14 cellular contexts compared by ENCODE assay signal in genomic region chr5:134446938-134447337, GRCh38. TPM values are rescaled to one million over a fixed set of nuclear protein-coding genes. Genes with fewer than 3 reads are reported as not detected.
DNase-seq lines count a peak whose midpoint lies in the region; ATAC-seq, FAIRE-seq and TF ChIP-seq lines count a peak whose summit lies in the region.
"Had no signal": no experiment of that assay in that cellular context is flagged by ENCODE, and none has a peak within 500 bp of the region (broad histone marks: within the 10 kb centered on the region; RNA-seq: fewer than 3 reads in every experiment).

No MANE protein-coding gene starts in this region.

- H3K9ac ChIP-seq in HepG2 (ENCODE audit: insufficient read depth, low read depth, low read length) = no peak overlapping the region

- no peaks in the 10 kb centered on the region for H4K20me1 ChIP-seq in HepG2 (ENCODE audit: insufficient read depth, low read length)

- no peak overlapping the region for H3K27ac ChIP-seq in HepG2 (ENCODE audit: extremely low read length, insufficient read depth, low read length)
- H3K27ac ChIP-seq: neutrophil had no signal

- TF ChIP-seq POLR2A in HepG2 (IDR thresholded peaks at IDR 0.05; ENCODE audit: insufficient read depth in 1 of 2, low read depth in 2 of 2, low read length in 2 of 2) = no peak

- H3K4me2 ChIP-seq in HepG2 (ENCODE audit: low read depth, low read length) = 0 out of 2 replicates have a peak overlapping the region, but pooled peaks have one; percentile 26

- peaks cover 38% of the 10 kb centered on the region for H3K4me1 ChIP-seq in HepG2 (ENCODE audit: insufficient read depth, low read length)

- DNase-seq in ELF-1 (ENCODE audit: low read depth, low spot score) (peak; percentile 80), NAMALWA (ENCODE audit: low spot score) (peak; percentile 70), HepG2 (ENCODE audit: low spot score) (no peak), mesenteric fat pad (ENCODE audit: low spot score) (no peak), HTR-8/SVneo (ENCODE audit: insufficient read length, low spot score) (no peak)
- no peak for DNase-seq in activated T-helper 2 cell treated with anti-CD3 and anti-CD28 coated beads, Interferon-gamma antibody, Interleukin-2, Interleukin-4, amounts not matched to agents 10 μg/mL and 5 μg/mL and 100 μg/mL, durations not matched to agents 14 hours and 24 hours and 36 hours (ENCODE audit: low spot score)
- DNase-seq: activated CD8-positive, alpha-beta memory T cell treated with anti-CD3 and anti-CD28 coated beads for 24 hours; NCI-H1694 treated with DMSO at 0.1 percent for 48 hours; T-cell had no signal

- H3K36me3 ChIP-seq in HepG2 (replicated peaks in 1 of 2; ENCODE audit: control insufficient read depth in 1 of 2, insufficient read depth in 2 of 2, low read length in 2 of 2) = no peaks in the 10 kb centered on the region
- H3K36me3 ChIP-seq: neutrophil had no signal

- H3K4me1 Mint-ChIP-seq in activated T-helper 2 cell treated with anti-CD3 and anti-CD28 coated beads, Interferon-gamma antibody, Interleukin-2, Interleukin-4, amounts not matched to agents 10 μg/mL and 5 μg/mL and 100 μg/mL, durations not matched to agents 14 hours and 24 hours and 36 hours (ENCODE audit: low read depth) = no peaks in the 10 kb centered on the region

- H3K27me3 Mint-ChIP-seq in activated T-helper 2 cell treated with anti-CD3 and anti-CD28 coated beads, Interferon-gamma antibody, Interleukin-2, Interleukin-4, amounts not matched to agents 10 μg/mL and 5 μg/mL and 100 μg/mL, durations not matched to agents 14 hours and 24 hours and 36 hours (ENCODE audit: low read depth) = no peaks in the 10 kb centered on the region
- H3K27me3 Mint-ChIP-seq: T-cell had no signal

- intact Hi-C loops in HepG2 (cut with micrococcal nuclease; ENCODE audit: unreplicated experiment) = no loop called here
- intact Hi-C loops in activated T-helper 2 cell treated with anti-CD3 and anti-CD28 coated beads, Interferon-gamma antibody, Interleukin-2, Interleukin-4, amounts not matched to agents 10 μg/mL and 5 μg/mL and 100 μg/mL, durations not matched to agents 14 hours and 24 hours and 36 hours (cut with micrococcal nuclease) = no loop called here

- peaks cover 0 to under 1% of the 10 kb centered on the region in 2 experiments; a peak in 1 of 5 replicates for H3K27me3 ChIP-seq in HepG2 (ENCODE audit: control insufficient read depth in 1 of 2, insufficient read depth in 2 of 2, low read length in 2 of 2)
- H3K27me3 ChIP-seq: neutrophil had no signal

- H3K9me3 ChIP-seq in HepG2 (ENCODE audit: low read length) = no peaks in the 10 kb centered on the region
- H3K9me3 ChIP-seq: neutrophil had no signal

- BruUV-seq in HepG2 (replicated peaks; lab: Mats Ljungman, UMichigan) = no TSS peak

- POLR2A ChIA-PET in HepG2 (lab: Yijun Ruan, JAX) = interaction anchor here (0.7 to 1.2 kb wide), 4 partner anchors 11 to 59 kb away, joined by 3 to 5 read pairs (median 3); no protein-coding TSS in a partner anchor

- no peak overlapping the region for H3K4me3 ChIP-seq in HepG2 (replicated peaks in 1 of 3; ENCODE audit: insufficient read depth in 1 of 3, low read depth in 2 of 3, low read length in 3 of 3)

- WGBS in HepG2 (ENCODE audit: low lambda C conversion rate) = 0% methylated on average over 2 of the region's 2 CpGs

- TF ChIP-seq EP300 in HepG2 (IDR thresholded peaks at IDR 0.05; ENCODE audit: low read depth in 2 of 2, low read length in 2 of 2) (no peak), HepG2 (CRISPR knock-in tag; IDR thresholded peaks at IDR 0.05; ENCODE audit: borderline replicate concordance) (no peak)

- in situ Hi-C loops in HepG2 (cut with HindIII; ENCODE audit: extremely low pct_ligation_motif_present, low pct_unique_long_range_greater_than_20kb) = no loop called here

- no peaks in the 10 kb centered on the region for H3K79me2 ChIP-seq in HepG2 (ENCODE audit: insufficient read depth, low read length)

- H3K27ac Mint-ChIP-seq in activated T-helper 2 cell treated with anti-CD3 and anti-CD28 coated beads, Interferon-gamma antibody, Interleukin-2, Interleukin-4, amounts not matched to agents 10 μg/mL and 5 μg/mL and 100 μg/mL, durations not matched to agents 14 hours and 24 hours and 36 hours = no peak overlapping the region
- H3K27ac Mint-ChIP-seq: T-cell had no signal

- no peaks in the 10 kb centered on the region for H3K9me3 Mint-ChIP-seq in activated T-helper 2 cell treated with anti-CD3 and anti-CD28 coated beads, Interferon-gamma antibody, Interleukin-2, Interleukin-4, amounts not matched to agents 10 μg/mL and 5 μg/mL and 100 μg/mL, durations not matched to agents 14 hours and 24 hours and 36 hours
- H3K9me3 Mint-ChIP-seq: T-cell had no signal

- FAIRE-seq in HepG2 (lab: Jason Lieb, UNC) = no peak
- no peak for FAIRE-seq in HTR-8/SVneo (lab: Jason Lieb, UNC)
- FAIRE-seq: colon, islet of Langerhans had no signal

- ATAC-seq in GM21737 (IDR thresholded peaks at IDR 0.05; ENCODE audit: unreplicated experiment) = peak; percentile 57
- peak; percentile 74 for ATAC-seq in HepG2
- no peak for ATAC-seq in HG03135 (IDR thresholded peaks at IDR 0.05; ENCODE audit: unreplicated experiment)
- ATAC-seq: T-cell had no signal

- H3K36me3 Mint-ChIP-seq in activated T-helper 2 cell treated with anti-CD3 and anti-CD28 coated beads, Interferon-gamma antibody, Interleukin-2, Interleukin-4, amounts not matched to agents 10 μg/mL and 5 μg/mL and 100 μg/mL, durations not matched to agents 14 hours and 24 hours and 36 hours (ENCODE audit: low read depth) = no peaks in the 10 kb centered on the region
- H3K36me3 Mint-ChIP-seq: T-cell had no signal

- no peak overlapping the region for H2AFZ ChIP-seq in HepG2 (ENCODE audit: low read length)

- CTCF ChIA-PET in HepG2 (lab: Yijun Ruan, JAX; ENCODE audit: low intra/inter-chr PET ratio, low total read pairs) = no interaction called here

- no peak overlapping the region for H3K4me3 Mint-ChIP-seq in activated T-helper 2 cell treated with anti-CD3 and anti-CD28 coated beads, Interferon-gamma antibody, Interleukin-2, Interleukin-4, amounts not matched to agents 10 μg/mL and 5 μg/mL and 100 μg/mL, durations not matched to agents 14 hours and 24 hours and 36 hours (ENCODE audit: low read depth)
- H3K4me3 Mint-ChIP-seq: T-cell had no signal

- 0 out of 2 replicates have a peak, but pooled peaks have one; percentile 4 for TF ChIP-seq CTCF in HepG2 (CRISPR knock-in tag; IDR thresholded peaks at IDR 0.05)

- no peak for TF ChIP-seq RAD21 in HepG2 (CRISPR knock-in tag; IDR thresholded peaks at IDR 0.05)

TF ChIP-seq in HepG2, 621 proteins besides CTCF, POLR2A, EP300 and RAD21 (continues in another document):
- TF ChIP-seq ZNF747 (CRISPR knock-in tag; IDR thresholded peaks at IDR 0.05; ENCODE audit: borderline replicate concordance) (no peak), SMC3 (IDR thresholded peaks at IDR 0.05; ENCODE audit: low read length) (peak; percentile 26; the same call in 1 of the 2 replicates), ATF2 (CRISPR knock-in tag; IDR thresholded peaks at IDR 0.05) (peak; percentile 27; the same call in 1 of the 2 replicates), ZNF484 (CRISPR knock-in tag; IDR thresholded peaks at IDR 0.05; ENCODE audit: borderline replicate concordance, low read depth) (no peak), ATF7 (IDR thresholded peaks at IDR 0.05) (peak; percentile 34; the same call in 1 of the 2 replicates), ATF7 (CRISPR knock-in tag; IDR thresholded peaks at IDR 0.05) (no peak), CENPBD1 (CRISPR knock-in tag; IDR thresholded peaks at IDR 0.05; ENCODE audit: borderline replicate concordance, low read depth) (no peak), ZNF335 (CRISPR knock-in tag; IDR thresholded peaks at IDR 0.05) (no peak)

RNA-seq across cellular contexts. Expression of gene CDKN2AIPNL, which starts 35.3 kb away (rescaled TPM):
- total RNA-seq in HepG2 (2016; rRNA removed; fragmentation: Illumina TruSeq; extraction: Trizol) = 46.5 and 51.2 TPM in 2 replicates
- 43.9 and 45.2 TPM in 2 replicates for total RNA-seq in HepG2 (2016; cell fraction: cytosol; rRNA removed; fragmentation: Illumina TruSeq; extraction: Trizol; ENCODE audit: low read depth)
- total RNA-seq in HepG2 (2016; cell fraction: insoluble cytoplasmic fraction; rRNA removed; fragmentation: Illumina TruSeq; extraction: Trizol) = 51.0 and 57.6 TPM in 2 replicates
- total RNA-seq in HepG2 (2016; cell fraction: membrane; rRNA removed; fragmentation: Illumina TruSeq; extraction: Trizol) = 82.5 and 85.3 TPM in 2 replicates
- 16.1 and 18.5 TPM in 2 replicates for total RNA-seq in HepG2 (2016; cell fraction: nucleus; rRNA removed; fragmentation: Illumina TruSeq; extraction: Trizol)
- 13.5 and 17.4 TPM in 2 replicates for polyA plus RNA-seq in HepG2 (2011; rRNA removed)
- 15.3 and 17.9 TPM in 2 replicates for polyA plus RNA-seq in HepG2 (2011; cell fraction: cytosol; rRNA removed)
- polyA plus RNA-seq in HepG2 (2011; cell fraction: nucleus; rRNA removed) = 3.4 and 4.0 TPM in 2 replicates
- polyA plus RNA-seq in HepG2 (2012) = 16.4 and 22.9 TPM in 2 replicates
- 45.6 and 53.1 TPM in 2 replicates for polyA plus RNA-seq in HepG2 (2016; cell fraction: cytosol; fragmentation: Illumina TruSeq; extraction: Trizol; ENCODE audit: low read depth)
- 52.5 and 57.0 TPM in 2 replicates for polyA plus RNA-seq in HepG2 (2016; cell fraction: insoluble cytoplasmic fraction; fragmentation: Illumina TruSeq; extraction: Trizol; ENCODE audit: low read depth)
- polyA plus RNA-seq in HepG2 (2016; cell fraction: membrane; fragmentation: Illumina TruSeq; extraction: Trizol; ENCODE audit: low read depth) = 72.1 and 73.9 TPM in 2 replicates
- polyA plus RNA-seq in HepG2 (2016; cell fraction: nucleus; fragmentation: Illumina TruSeq; extraction: Trizol; ENCODE audit: insufficient read depth, low read depth) = 25.5 and 28.1 TPM in 2 replicates
- polyA minus RNA-seq in HepG2 (2011; rRNA and poly(A)+ RNA removed; ENCODE audit: low replicate concordance) = 7.8 TPM in 2 replicates
- polyA minus RNA-seq in HepG2 (2011; cell fraction: cytosol; rRNA and poly(A)+ RNA removed) = 5.6 and 10.3 TPM in 2 replicates
- polyA minus RNA-seq in HepG2 (2011; cell fraction: nucleus; rRNA and poly(A)+ RNA removed) = 5.3 and 6.8 TPM in 2 replicates
- total RNA-seq in activated T-helper 2 cell treated with anti-CD3 and anti-CD28 coated beads, Interferon-gamma antibody, Interleukin-2, Interleukin-4, amounts not matched to agents 10 μg/mL and 5 μg/mL and 100 μg/mL, durations not matched to agents 14 hours and 24 hours and 36 hours = 34.5 and 37.8 TPM in 2 replicates
- 19.5 TPM for total RNA-seq in mesenteric fat pad

Comparison
In these comparisons a context has a peak if more than half of its experiments do, and no peak if none do; other contexts are left out.
1. DNase-seq: peak in ELF-1 (single experiment) and NAMALWA (single experiment); none in HepG2 (single experiment), activated T-helper 2 cell treated with anti-CD3 and anti-CD28 coated beads, Interferon-gamma antibody, Interleukin-2, Interleukin-4, amounts not matched to agents 10 μg/mL and 5 μg/mL and 100 μg/mL, durations not matched to agents 14 hours and 24 hours and 36 hours (single experiment), mesenteric fat pad (single experiment) and HTR-8/SVneo (single experiment).